1 cellular context compared by ENCODE assay signal in genomic region chr9:137673871-137674270, GRCh38.
TF ChIP-seq lines count a peak whose summit lies in the region.

No MANE protein-coding gene starts in this region.

TF ChIP-seq in GM23338, 12 proteins besides CTCF, POLR2A, EP300 and RAD21 (continued from another document):
- TF ChIP-seq ZNF462 (CRISPR knock-in tag; IDR thresholded peaks at IDR 0.05), result no peak
- no peak for TF ChIP-seq JUNB (IDR thresholded peaks at IDR 0.05; ENCODE audit: unreplicated experiment)
- TF ChIP-seq POLR2AphosphoS5 (IDR thresholded peaks at IDR 0.05; ENCODE audit: low read depth), result no peak
